Comparison of ENCODE assay signal across 3 cellular contexts in genomic region chr12:70925542-70925941, GRCh38.
"Had no signal": no experiment of that assay in that cellular context is flagged by ENCODE, and none has a peak within 500 bp of the region (broad histone marks: within the 10 kb centered on the region; RNA-seq: fewer than 3 reads in every experiment).

No MANE protein-coding gene starts in this region.

- DNase-seq: GDM1, GF-D8 had no signal

- H3K4me3 ChIP-seq: GM12878 had no signal
